In the genomic region with DNA sequence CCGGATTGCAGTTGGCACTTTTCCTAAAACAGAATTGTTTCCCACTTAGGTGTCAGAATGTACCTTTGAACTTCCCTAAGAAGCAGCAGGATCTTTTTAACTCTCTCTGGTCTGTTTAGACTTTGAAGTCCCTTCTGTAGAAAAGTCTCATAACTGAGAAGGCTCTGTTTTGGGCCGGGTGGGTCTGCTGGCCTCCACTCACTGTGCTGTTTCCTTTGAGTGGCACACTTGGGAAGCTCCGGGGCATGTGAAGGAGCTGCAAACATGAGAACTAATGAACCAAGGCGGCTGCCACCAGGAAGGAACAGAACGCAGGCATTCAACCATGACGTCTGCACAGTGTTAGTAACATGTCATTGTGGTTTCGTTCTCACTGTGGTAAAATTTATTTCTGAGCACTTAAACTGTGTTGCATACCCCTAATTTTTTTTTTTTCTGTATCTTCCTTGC, we compare ENCODE assay signal across 9 cellular contexts. TPM values are rescaled to one million over a fixed set of nuclear protein-coding genes. Genes with fewer than 3 reads are reported as not detected.
A peak's percentile ranks its signal among the peaks of the same experiment; 100 is the strongest.
DNase-seq lines count a peak whose midpoint lies in the region; ATAC-seq and TF ChIP-seq lines count a peak whose summit lies in the region.
"Had no signal": no experiment of that assay in that cellular context is flagged by ENCODE, and none has a peak within 500 bp of the region (broad histone marks: within the 10 kb centered on the region; RNA-seq: fewer than 3 reads in every experiment).

No MANE protein-coding gene starts in this region.

- H3K4me3 Mint-ChIP-seq in activated T-helper 17 cell treated with anti-CD3 and anti-CD28 coated beads, Interleukin-2, amount 50 U/mL, for 72 hours, result peak overlapping the region; percentile 91
- peak overlapping the region; percentile 79 to 91 (median 84) for H3K4me3 Mint-ChIP-seq in naive thymus-derived CD4-positive, alpha-beta T cell

- POLR2A ChIA-PET in naive thymus-derived CD4-positive, alpha-beta T cell (lab: Charles Lee), result interaction anchor here (0.7 to 4.4 kb wide), 12 partner anchors 10 to 121 kb away, joined by 3 to 58 read pairs (median 6); a partner anchor contains a TSS

- 44% methylated on average over 7 of the region's 7 CpGs for WGBS in urinary bladder
- 49% methylated on average over 7 of the region's 7 CpGs for WGBS in esophagus muscularis mucosa

- TF ChIP-seq POLR2A in esophagus muscularis mucosa (IDR thresholded peaks at IDR 0.05; ENCODE audit: low read depth), result no peak

- H4K20me1 ChIP-seq in BLaER1, result peaks cover 9% of the 10 kb centered on the region; the same call in 1 of the 2 replicates
- H4K20me1 ChIP-seq in OCI-LY1 (ENCODE audit: insufficient read depth, low read length), result no peaks in the 10 kb centered on the region

- H3K4me3 ChIP-seq in BLaER1 (no peak overlapping the region), OCI-LY1 (ENCODE audit: low read depth, low read length, poor library complexity, severe bottlenecking) (peak overlapping the region; percentile 59), urinary bladder (ENCODE audit: low read depth, low read length) (no peak overlapping the region), esophagus muscularis mucosa (no peak overlapping the region)
- no peak overlapping the region for H3K4me3 ChIP-seq in naive thymus-derived CD4-positive, alpha-beta T cell (ENCODE audit: low read length)

- TF ChIP-seq CTCF in OCI-LY1 (IDR thresholded peaks at IDR 0.05; ENCODE audit: low read length) (no peak), esophagus muscularis mucosa (IDR thresholded peaks at IDR 0.05) (no peak)

- H3K79me2 ChIP-seq in OCI-LY1 (ENCODE audit: insufficient read depth, low read length), result no peaks in the 10 kb centered on the region

- peaks cover 37% of the 10 kb centered on the region for H3K4me1 ChIP-seq in BLaER1
- H3K4me1 ChIP-seq in OCI-LY1 (ENCODE audit: insufficient read depth, low read length, severe bottlenecking), result peaks cover 40% of the 10 kb centered on the region
- peaks cover 30 to 38% of the 10 kb centered on the region in 2 donors for H3K4me1 ChIP-seq in naive thymus-derived CD4-positive, alpha-beta T cell (ENCODE audit: control insufficient read depth in 2 of 2, insufficient read depth in 2 of 2, low read length in 2 of 2)
- no peaks in the 10 kb centered on the region for H3K4me1 ChIP-seq in urinary bladder (ENCODE audit: insufficient read depth)
- no peaks in the 10 kb centered on the region for H3K4me1 ChIP-seq in esophagus muscularis mucosa

- H3K36me3 ChIP-seq in BLaER1 (no peaks in the 10 kb centered on the region), OCI-LY1 (ENCODE audit: insufficient read depth, low read length) (no peaks in the 10 kb centered on the region), urinary bladder (ENCODE audit: insufficient read depth) (no peaks in the 10 kb centered on the region), esophagus muscularis mucosa (peaks cover 0 to 21% (median 13%) of the 10 kb centered on the region in 4 donors)
- peaks cover 3 to 35% (median 10%) of the 10 kb centered on the region in 3 experiments for H3K36me3 ChIP-seq in naive thymus-derived CD4-positive, alpha-beta T cell (ENCODE audit: control insufficient read depth in 2 of 3, insufficient read depth in 3 of 3, low read length in 3 of 3)

- H3K27ac Mint-ChIP-seq in activated T-helper 17 cell treated with anti-CD3 and anti-CD28 coated beads, Interleukin-2, amount 50 U/mL, for 72 hours, result peak overlapping the region; percentile 99
- peak overlapping the region; percentile 93 to 100 (median 99) for H3K27ac Mint-ChIP-seq in naive thymus-derived CD4-positive, alpha-beta T cell

- H3K4me1 Mint-ChIP-seq in activated T-helper 17 cell treated with anti-CD3 and anti-CD28 coated beads, Interleukin-2, amount 50 U/mL, for 72 hours, result peaks cover 52% of the 10 kb centered on the region
- H3K4me1 Mint-ChIP-seq in naive thymus-derived CD4-positive, alpha-beta T cell, result peaks cover 29 to 90% (median 70%) of the 10 kb centered on the region in 7 donors

- no peak overlapping the region for H3K27ac ChIP-seq in BLaER1
- peak overlapping the region; percentile 88 for H3K27ac ChIP-seq in OCI-LY1 (ENCODE audit: low read depth, low read length, poor library complexity, severe bottlenecking)
- peak overlapping the region; percentile 96 for H3K27ac ChIP-seq in naive thymus-derived CD4-positive, alpha-beta T cell (ENCODE audit: low read depth, low read length)
- peak overlapping the region; percentile 50 for H3K27ac ChIP-seq in urinary bladder (ENCODE audit: low read depth)
- no peak overlapping the region for H3K27ac ChIP-seq in esophagus muscularis mucosa (replicated peaks in 1 of 4)

- no peak overlapping the region for H3K9ac ChIP-seq in BLaER1
- peak overlapping the region; percentile 67; the same call in 1 of the 2 replicates for H3K9ac ChIP-seq in OCI-LY1 (ENCODE audit: low read length)

- H3K9me2 ChIP-seq in OCI-LY1 (ENCODE audit: low read depth, low read length), result no peaks in the 10 kb centered on the region

- no peaks in the 10 kb centered on the region for H3K9me3 ChIP-seq in BLaER1
- no peaks in the 10 kb centered on the region for H3K9me3 ChIP-seq in OCI-LY1 (ENCODE audit: low read length)
- H3K9me3 ChIP-seq in naive thymus-derived CD4-positive, alpha-beta T cell (ENCODE audit: control insufficient read depth in 2 of 3, low read length in 3 of 3), result no peaks in the 10 kb centered on the region
- no peaks in the 10 kb centered on the region for H3K9me3 ChIP-seq in esophagus muscularis mucosa

- H3K36me3 Mint-ChIP-seq in activated T-helper 17 cell treated with anti-CD3 and anti-CD28 coated beads, Interleukin-2, amount 50 U/mL, for 72 hours (ENCODE audit: low read depth), result peaks cover 74% of the 10 kb centered on the region
- H3K36me3 Mint-ChIP-seq in naive thymus-derived CD4-positive, alpha-beta T cell, result peaks cover 12 to 53% (median 49%) of the 10 kb centered on the region in 5 donors

- CTCF ChIA-PET in naive thymus-derived CD4-positive, alpha-beta T cell (lab: Charles Lee), result interaction anchor here (0.6 to 2.5 kb wide), 11 partner anchors 10 to 145 kb away, joined by 3 to 14 read pairs (median 4); no protein-coding TSS in a partner anchor

- intact Hi-C loops in naive thymus-derived CD4-positive, alpha-beta T cell (cut with micrococcal nuclease), result loop anchor here (1.0 to 10.0 kb wide), 3 partner anchors 34 to 388 kb away; a partner anchor contains a TSS
- intact Hi-C loops in esophagus muscularis mucosa (cut with DNase I), result no loop called here

- no peak overlapping the region for H2AFZ ChIP-seq in OCI-LY1 (ENCODE audit: low read length)

- H3K4me2 ChIP-seq in BLaER1 (peak overlapping the region; percentile 87), OCI-LY1 (ENCODE audit: low read length) (peak overlapping the region; percentile 85)

- TF ChIP-seq EP300 in esophagus muscularis mucosa (IDR thresholded peaks at IDR 0.05), result no peak

- H3K27me3 ChIP-seq in BLaER1 (peaks cover 11% of the 10 kb centered on the region), OCI-LY1 (ENCODE audit: insufficient read depth, low read length) (no peaks in the 10 kb centered on the region), esophagus muscularis mucosa (no peaks in the 10 kb centered on the region)
- no peaks in the 10 kb centered on the region for H3K27me3 ChIP-seq in naive thymus-derived CD4-positive, alpha-beta T cell (ENCODE audit: control insufficient read depth in 2 of 2, insufficient read depth in 2 of 2, low read length in 2 of 2)

- H3K27me3 Mint-ChIP-seq in activated T-helper 17 cell treated with anti-CD3 and anti-CD28 coated beads, Interleukin-2, amount 50 U/mL, for 72 hours, result no peaks in the 10 kb centered on the region
- no peaks in the 10 kb centered on the region for H3K27me3 Mint-ChIP-seq in naive thymus-derived CD4-positive, alpha-beta T cell

- ATAC-seq in GM21786 (IDR thresholded peaks at IDR 0.05; ENCODE audit: unreplicated experiment), result peak; percentile 45
- ATAC-seq in activated T-helper 17 cell treated with anti-CD3 and anti-CD28 coated beads, Interleukin-2, amount 50 U/mL, for 72 hours (replicated peaks), result peak; percentile 55
- ATAC-seq in naive thymus-derived CD4-positive, alpha-beta T cell, result peak; percentile 90

- no peaks in the 10 kb centered on the region for H3K9me3 Mint-ChIP-seq in activated T-helper 17 cell treated with anti-CD3 and anti-CD28 coated beads, Interleukin-2, amount 50 U/mL, for 72 hours
- no peaks in the 10 kb centered on the region for H3K9me3 Mint-ChIP-seq in naive thymus-derived CD4-positive, alpha-beta T cell

- peak; percentile 41 to 92 (median 87) for DNase-seq in naive thymus-derived CD4-positive, alpha-beta T cell
- DNase-seq in esophagus muscularis mucosa (ENCODE audit: extremely low spot score) (no peak), cerebellar nuclear complex (lab: John Stamatoyannopoulos, UW) (no peak)

- 0 out of 2 replicates have a peak, but pooled peaks cover 3% of the 10 kb centered on the region for H3F3A ChIP-seq in OCI-LY1 (ENCODE audit: insufficient read depth, low read length)

RNA-seq across cellular contexts. Expression of a gene that starts 19.5 kb away (rescaled TPM):
- not detected for total RNA-seq in activated T-helper 17 cell treated with anti-CD3 and anti-CD28 coated beads, Interleukin-2, amount 50 U/mL, for 72 hours
- total RNA-seq in naive thymus-derived CD4-positive, alpha-beta T cell, result under 1 TPM in 1 of 5 experiments, not detected in 4; 0.13 TPM
- polyA plus RNA-seq in naive thymus-derived CD4-positive, alpha-beta T cell, result under 1 TPM; 0.10 to 0.12 TPM
- 0.16 TPM for total RNA-seq in urinary bladder
- polyA plus RNA-seq in urinary bladder, result 0.20 TPM
- under 1 TPM in 3 of 4 donors, not detected in 1; 0.17 to 0.65 (median 0.34) TPM for total RNA-seq in esophagus muscularis mucosa
- total RNA-seq: dermis microvascular lymphatic vessel endothelial cell had no signal

RNA-seq across cellular contexts. Expression of a gene that starts 33.8 kb away (rescaled TPM):
- 10 to 100 TPM; 38.6 to 54.6 TPM for total RNA-seq in activated T-helper 17 cell treated with anti-CD3 and anti-CD28 coated beads, Interleukin-2, amount 50 U/mL, for 72 hours
- 100 to 1,000 TPM in 4 of 5 experiments, 10 to 100 TPM in 1; 68.5 to 247 (median 183) TPM for total RNA-seq in naive thymus-derived CD4-positive, alpha-beta T cell
- polyA plus RNA-seq in naive thymus-derived CD4-positive, alpha-beta T cell, result 100 to 1,000 TPM; 171 to 179 TPM
- 8.6 TPM for total RNA-seq in urinary bladder
- polyA plus RNA-seq in urinary bladder, result 2.6 TPM
- total RNA-seq in esophagus muscularis mucosa, result 10 to 100 TPM in 2 of 4 donors, 1 to 10 TPM in 2; 5.3 to 14.0 (median 9.3) TPM

Comparison
In these comparisons a context has a peak if more than half of its experiments do, and no peak if none do; other contexts are left out.
1. H3K27ac ChIP-seq: peak in OCI-LY1 (single experiment), naive thymus-derived CD4-positive, alpha-beta T cell (single experiment) and urinary bladder (single experiment); none in BLaER1 (single experiment) and esophagus muscularis mucosa (0 of 4).
2. DNase-seq: peak in naive thymus-derived CD4-positive, alpha-beta T cell (9 of 9); none in esophagus muscularis mucosa (single experiment) and cerebellar nuclear complex (0 of 2).
3. Peak in every context shown above with its lines, with median percentiles within 50 percentile points of each other: ATAC-seq.